ENCODE assay signal across 1 cellular context in the genomic region with DNA sequence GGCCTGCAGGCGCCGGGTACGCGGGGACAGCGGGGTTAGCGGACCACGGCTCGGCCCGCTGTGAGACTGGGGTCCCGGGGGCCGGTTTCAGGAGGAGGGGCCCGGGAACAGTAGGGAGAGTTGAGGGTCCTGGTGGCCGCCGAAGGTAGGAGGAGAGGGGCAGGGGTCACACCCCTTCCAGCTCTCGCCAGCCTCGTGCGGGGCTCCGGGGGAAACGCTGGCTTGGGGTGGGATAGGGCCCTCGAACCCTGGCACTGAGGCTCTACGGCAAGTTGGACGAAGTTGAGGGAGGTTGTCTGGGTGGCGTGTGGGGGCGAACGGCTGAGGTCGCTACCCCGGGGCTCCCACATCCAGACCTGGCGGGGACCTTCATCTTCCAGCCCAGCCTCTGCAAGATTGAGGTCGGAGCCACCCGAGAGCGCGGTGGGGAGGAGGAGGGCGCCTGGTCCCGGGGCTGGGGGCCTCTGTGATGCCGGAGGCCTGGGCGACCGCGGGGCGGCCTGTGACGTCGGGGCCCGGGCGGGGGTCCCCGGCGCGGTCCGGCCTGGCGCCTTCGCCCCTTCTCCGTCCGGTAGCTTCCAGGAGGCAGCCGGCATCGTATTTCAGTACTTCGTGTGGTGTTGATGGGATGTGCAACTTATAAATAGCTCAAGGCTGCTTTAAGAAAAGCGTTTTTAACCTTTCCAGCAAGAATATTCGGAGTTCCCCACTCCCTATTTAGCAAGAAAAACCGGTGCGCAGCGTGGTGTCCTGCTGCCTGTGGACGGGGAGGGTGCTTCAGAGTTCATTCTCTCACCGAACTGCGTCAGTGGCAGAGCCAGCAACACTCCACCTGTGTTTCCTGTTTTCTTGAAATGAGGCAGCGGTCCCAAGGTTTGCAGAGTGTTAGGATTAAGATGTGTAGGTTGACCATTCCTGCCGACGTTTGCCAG.
TF ChIP-seq lines count a peak whose summit lies in the region.

No MANE protein-coding gene starts in this region.

TF ChIP-seq in HCT116, 20 proteins besides CTCF, POLR2A, EP300 and RAD21 (continued from another document):
- TF ChIP-seq POLR2AphosphoS5 (IDR thresholded peaks at IDR 0.05; ENCODE audit: low read depth, low read length) = no peak
- no peak for TF ChIP-seq JUND (IDR thresholded peaks at IDR 0.05)
- TF ChIP-seq MAX (IDR thresholded peaks at IDR 0.05) = no peak; the same call in 1 of the 2 replicates
- TF ChIP-seq EGR1 (IDR thresholded peaks at IDR 0.05; ENCODE audit: low read depth) = no peak
- TF ChIP-seq EZH2phosphoT487 (IDR thresholded peaks at IDR 0.05; ENCODE audit: borderline replicate concordance) = no peak
